Comparison of ENCODE assay signal across 10 cellular contexts in genomic region chr6:110459137-110459536, GRCh38. TPM values are rescaled to one million over a fixed set of nuclear protein-coding genes. Genes with fewer than 3 reads are reported as not detected.
"Had no signal": no experiment of that assay in that cellular context is flagged by ENCODE, and none has a peak within 500 bp of the region (broad histone marks: within the 10 kb centered on the region; RNA-seq: fewer than 3 reads in every experiment).

No MANE protein-coding gene starts in this region.

- FAIRE-seq: HTR-8/SVneo, K562 had no signal

- DNase-seq: IMR-90, KBM-7, KG1 had no signal

- H3K4me3 ChIP-seq: K562 had no signal

- H3K27ac ChIP-seq: HL-60, KMS-11 had no signal

- H3K9ac ChIP-seq: KMS-11 had no signal

- H3K4me2 ChIP-seq: KMS-11 had no signal

- ATAC-seq: K562 had no signal

RNA-seq across cellular contexts. Expression of gene SLC22A16, which starts 17.3 kb away (rescaled TPM):
- total RNA-seq: HT-29, HT1080, IMR-90, K562 had no signal
- polyA plus RNA-seq: IgD-negative memory B cell, IMR-90, K562 had no signal

RNA-seq across cellular contexts. Expression of gene DDO, which starts 43.8 kb away (rescaled TPM):
- total RNA-seq: HT-29, K562 had no signal
- polyA plus RNA-seq: IgD-negative memory B cell, K562 had no signal
